ENCODE assay signal across 8 cellular contexts in genomic region chr4:70993181-70994068, GRCh38. TPM values are rescaled to one million over a fixed set of nuclear protein-coding genes. Genes with fewer than 3 reads are reported as not detected.
DNase-seq lines count a peak whose midpoint lies in the region; ATAC-seq and TF ChIP-seq lines count a peak whose summit lies in the region.

Gene DCK (plus strand): TSS chr4:70993649. CDS start chr4:70993836, 187 bp downstream.

- dilution Hi-C loops in IMR-90 (cut with HindIII; ENCODE audit: low sequenced_read_pairs, unreplicated experiment) = no loop called here

- peak within 1 kb of the TSS; percentile 85 for H2AK9ac ChIP-seq in IMR-90 (replicated peaks; ENCODE audit: low read depth, low read length, poor library complexity)

- POLR2A ChIA-PET in IMR-90 (lab: Charles Lee; ENCODE audit: unreplicated experiment) = no interaction called here

- peaks cover 4% of the 10 kb centered on the region; the same call in 1 of the 2 replicates for H3K9me1 ChIP-seq in IMR-90 (ENCODE audit: insufficient read depth, low read length)

- peak within 1 kb of the TSS; percentile 88 for H2BK5ac ChIP-seq in IMR-90 (ENCODE audit: low read depth, low read length, poor library complexity, severe bottlenecking)

- peak within 1 kb of the TSS; percentile 92 for H3K9ac ChIP-seq in IMR-90 (ENCODE audit: low read depth, low read length)
- peak within 1 kb of the TSS; percentile 89 for H3K9ac ChIP-seq in mucosa of stomach (ENCODE audit: low read length)

- TF ChIP-seq POLR2A in IMR-90 (IDR thresholded peaks at IDR 0.05; ENCODE audit: low read depth, low read length) = peak; percentile 75

- H3K56ac ChIP-seq in IMR-90 (ENCODE audit: extremely low read depth, insufficient read depth, low read length) = peak within 1 kb of the TSS; percentile 83

- peak within 1 kb of the TSS; percentile 79 for H3K23ac ChIP-seq in IMR-90 (ENCODE audit: low read depth, low read length)

- in situ Hi-C loops in IMR-90 (cut with MboI; ENCODE audit: low sequenced_read_pairs) = loop anchor here (10.0 kb wide), 1 partner anchor 159 kb away; the partner anchor contains the start of gene GRSF1

- H4K5ac ChIP-seq in IMR-90 (ENCODE audit: low read depth, low read length) = peak within 1 kb of the TSS; percentile 92

- peak within 1 kb of the TSS; percentile 86 for H3K14ac ChIP-seq in IMR-90 (replicated peaks; ENCODE audit: low read depth, low read length)

- H3K27me3 ChIP-seq in IMR-90 (ENCODE audit: control insufficient read depth, insufficient read depth, low read length) = no peaks in the 10 kb centered on the region
- H3K27me3 ChIP-seq in esophagus (ENCODE audit: control insufficient read depth in 1 of 2, insufficient read depth in 2 of 2, low read length in 2 of 2) = no peaks in the 10 kb centered on the region
- no peaks in the 10 kb centered on the region for H3K27me3 ChIP-seq in mucosa of stomach (ENCODE audit: control insufficient read depth, insufficient read depth, low read length)

- peak within 1 kb of the TSS; percentile 86 for H3K4ac ChIP-seq in IMR-90 (ENCODE audit: low read depth, low read length)

- intact Hi-C loops in IMR-90 (cut with micrococcal nuclease) = loop anchor here (5.0 to 10.0 kb wide), 3 partner anchors 91 to 191 kb away; partner anchors contain the start of genes GRSF1 and MOB1B

- H3K36me3 ChIP-seq in IMR-90 (ENCODE audit: control insufficient read depth, insufficient read depth, low read length) = no peaks in the 10 kb centered on the region; the same call in 1 of the 2 replicates
- no peaks in the 10 kb centered on the region for H3K36me3 ChIP-seq in esophagus (ENCODE audit: control insufficient read depth in 2 of 2, insufficient read depth in 2 of 2, low read length in 1 of 2)
- H3K36me3 ChIP-seq in mucosa of stomach (ENCODE audit: control insufficient read depth, insufficient read depth, low read length) = no peaks in the 10 kb centered on the region

- no peaks in the 10 kb centered on the region for H4K20me1 ChIP-seq in IMR-90 (ENCODE audit: insufficient read depth, low read length)

- peak within 1 kb of the TSS; percentile 94 for H3K27ac ChIP-seq in IMR-90 (ENCODE audit: insufficient read depth, low read length)
- peak within 1 kb of the TSS; percentile 93 to 94 for H3K27ac ChIP-seq in esophagus (ENCODE audit: low read depth in 2 of 2, low read length in 1 of 2)

- peak within 1 kb of the TSS; percentile 92 for H2AFZ ChIP-seq in IMR-90 (replicated peaks; ENCODE audit: low read length, poor library complexity)

- no peak within 1 kb of the TSS for H2BK15ac ChIP-seq in IMR-90 (ENCODE audit: low read depth, low read length)

- H4K91ac ChIP-seq in IMR-90 (ENCODE audit: insufficient read depth, low read depth, low read length) = peak within 1 kb of the TSS; percentile 83

- peaks cover 13 to 52% of the 10 kb centered on the region in 2 experiments for H3K79me1 ChIP-seq in IMR-90 (ENCODE audit: low read depth in 1 of 2, low read length in 2 of 2)

- H3K18ac ChIP-seq in IMR-90 (ENCODE audit: low read depth, low read length) = peak within 1 kb of the TSS; percentile 79

- peak within 1 kb of the TSS; percentile 93 for H3K4me2 ChIP-seq in IMR-90 (ENCODE audit: low read depth, low read length)

- H3K4me3 ChIP-seq in IMR-90 (ENCODE audit: insufficient read depth, low read depth, low read length) (peak within 1 kb of the TSS; percentile 87), esophagus (ENCODE audit: low read depth in 1 of 2, low read length in 2 of 2) (peak within 1 kb of the TSS; percentile 64 to 74), mucosa of stomach (ENCODE audit: low read length) (peak within 1 kb of the TSS; percentile 53)

- peak; percentile 25 for TF ChIP-seq RAD21 in IMR-90 (IDR thresholded peaks at IDR 0.05; ENCODE audit: low read length)

- no peaks in the 10 kb centered on the region for H3K9me3 ChIP-seq in IMR-90 (ENCODE audit: control insufficient read depth, insufficient read depth, low read length)
- H3K9me3 ChIP-seq in esophagus (ENCODE audit: control insufficient read depth in 2 of 2, insufficient read depth in 1 of 2, low read depth in 1 of 2, low read length in 1 of 2) = no peaks in the 10 kb centered on the region
- no peaks in the 10 kb centered on the region for H3K9me3 ChIP-seq in mucosa of stomach (ENCODE audit: control insufficient read depth, low read length)

- H2AK5ac ChIP-seq in IMR-90 (ENCODE audit: low read depth, low read length) = peak within 1 kb of the TSS; percentile 92

- peak within 1 kb of the TSS; percentile 60; the same call in 1 of the 2 replicates for H2BK120ac ChIP-seq in IMR-90 (ENCODE audit: low read depth, low read length)

- 0% methylated on average over 45 of the region's 74 CpGs; no CpG with 5 or more reads in 1 of the 2 experiments for WGBS in IMR-90 (ENCODE audit: extremely low coverage in 2 of 2, insufficient read length in 1 of 2), 2 experiments
- WGBS in esophagus, 2 donors = 1% methylated on average over 73 to 74 of the region's 74 CpGs

- H4K8ac ChIP-seq in IMR-90 (ENCODE audit: low read depth in 2 of 2, low read length in 2 of 2) = peak within 1 kb of the TSS; percentile 91 to 96

- H3K4me1 ChIP-seq in IMR-90 (ENCODE audit: control insufficient read depth, insufficient read depth, low read length) (peaks cover 5% of the 10 kb centered on the region), esophagus (ENCODE audit: control insufficient read depth in 2 of 2, insufficient read depth in 2 of 2, low read length in 1 of 2) (no peaks in the 10 kb centered on the region), mucosa of stomach (ENCODE audit: control insufficient read depth, insufficient read depth, low read length) (peaks cover 15% of the 10 kb centered on the region)

- DNase-seq in DMS153 (lab: John Stamatoyannopoulos, UW) = peak; percentile 85
- peak; percentile 90 for DNase-seq in IMR-90
- peak; percentile 34 for DNase-seq in OCI-M2 (lab: John Stamatoyannopoulos, UW; ENCODE audit: unreplicated experiment)
- peak; percentile 88 for DNase-seq in activated T-cell treated with anti-CD3 and anti-CD28 coated beads, Interleukin-2, amount 50 U/mL, for 1 hour
- peak; percentile 92 for DNase-seq in stimulated activated CD8-positive, alpha-beta memory T cell treated with anti-CD3 and anti-CD28 coated beads, Interleukin-4, amount 100 ng/mL, for 48 hours

- no peak for TF ChIP-seq CTCF in IMR-90 (conservative IDR thresholded peaks at IDR 0.05; ENCODE audit: low read depth, low read length)

- CTCF ChIA-PET in IMR-90 (lab: Yijun Ruan, JAX) = interaction anchor here (0.8 to 1.7 kb wide), 4 partner anchors 15 to 173 kb away, joined by 3 to 4 read pairs (median 4); no protein-coding TSS in a partner anchor

- ATAC-seq in GM21529 (IDR thresholded peaks at IDR 0.05; ENCODE audit: unreplicated experiment) (peak; percentile 76), IMR-90 (ENCODE audit: low read depth) (peak; percentile 95)

- H2BK20ac ChIP-seq in IMR-90 (ENCODE audit: low read depth, low read length) = no peak within 1 kb of the TSS

- BruUV-seq in IMR-90 (replicated peaks; lab: Mats Ljungman, UMichigan) = no TSS peak

TF ChIP-seq in IMR-90, 13 proteins besides CTCF, POLR2A, EP300 and RAD21:
- peak; percentile 83; the same call in 1 of the 2 replicates for TF ChIP-seq MXI1 (IDR thresholded peaks at IDR 0.05; ENCODE audit: borderline replicate concordance, low read depth, low read length)
- TF ChIP-seq MAZ (IDR thresholded peaks at IDR 0.05; ENCODE audit: borderline replicate concordance, low read depth, low read length) = peak; percentile 84; the same call in 1 of the 2 replicates
- peak; percentile 96 for TF ChIP-seq BHLHE40 (IDR thresholded peaks at IDR 0.05; ENCODE audit: low read depth, low read length)
- no peak for TF ChIP-seq CHD1 (IDR thresholded peaks at IDR 0.05; ENCODE audit: low read depth, low read length)
- no peak for TF ChIP-seq MAFK (IDR thresholded peaks at IDR 0.05; ENCODE audit: low read depth, low read length)
- peak; percentile 98 for TF ChIP-seq USF2 (IDR thresholded peaks at IDR 0.05; ENCODE audit: low read depth, low read length)

RNA-seq across cellular contexts. Expression of gene DCK, which starts in this region (rescaled TPM):
- total RNA-seq in IMR-90 (2012; rRNA removed) = 7.0 and 14.4 TPM in 2 replicates
- polyA plus RNA-seq in IMR-90 (2012; rRNA removed) = 5.9 and 8.9 TPM in 2 replicates
- 0.92 and 1.5 TPM in 2 replicates for polyA plus RNA-seq in IMR-90 (2012; cell fraction: cytosol; rRNA removed)
- polyA plus RNA-seq in IMR-90 (2012; cell fraction: nucleus; rRNA removed; ENCODE audit: low replicate concordance) = 1.2 and 3.3 TPM in 2 replicates
- 1 to 10 TPM; 3.1 to 8.0 TPM for polyA plus RNA-seq in esophagus

Comparison
In these comparisons a context has a peak if more than half of its experiments do, and no peak if none do; other contexts are left out.
1. Peak in every context shown above with its lines: DNase-seq, ATAC-seq, H3K4me3 ChIP-seq and H3K27ac ChIP-seq.
2. DNase-seq: peak in every context shown above with its lines; median percentile 92 in stimulated activated CD8-positive, alpha-beta memory T cell treated with anti-CD3 and anti-CD28 coated beads, Interleukin-4, amount 100 ng/mL, for 48 hours; 90 in IMR-90; 88 in activated T-cell treated with anti-CD3 and anti-CD28 coated beads, Interleukin-2, amount 50 U/mL, for 1 hour; 85 in DMS153; 34 in OCI-M2.